In genomic region chr19:17404015-17404414, GRCh38 we compare ENCODE assay signal across 9 cellular contexts. TPM values are rescaled to one million over a fixed set of nuclear protein-coding genes. Genes with fewer than 3 reads are reported as not detected.
DNase-seq lines count a peak whose midpoint lies in the region; ATAC-seq and TF ChIP-seq lines count a peak whose summit lies in the region.
"Had no signal": no experiment of that assay in that cellular context is flagged by ENCODE, and none has a peak within 500 bp of the region (broad histone marks: within the 10 kb centered on the region; RNA-seq: fewer than 3 reads in every experiment).

No MANE protein-coding gene starts in this region.

- no peak overlapping the region for H3K9ac ChIP-seq in rectal smooth muscle tissue (ENCODE audit: low read length)

- no peak overlapping the region for H2AFZ ChIP-seq in OCI-LY7 (ENCODE audit: low read length)

- no peak for TF ChIP-seq CTCF in GM12864 (IDR thresholded peaks at IDR 0.05; ENCODE audit: low read depth, low read length, missing control alignments)
- TF ChIP-seq CTCF in OCI-LY7 (conservative IDR thresholded peaks at IDR 0.05; ENCODE audit: low read length), result no peak
- no peak for TF ChIP-seq CTCF in epithelial cell of proximal tubule (conservative IDR thresholded peaks at IDR 0.05; ENCODE audit: low read depth, low read length)

- H3K4me3 ChIP-seq in GM12864 (ENCODE audit: low read depth, low read length), result peak overlapping the region; percentile 75
- H3K4me3 ChIP-seq in OCI-LY7 (ENCODE audit: low read depth, low read length, poor library complexity, severe bottlenecking), result peak overlapping the region; percentile 90
- H3K4me3 ChIP-seq in epithelial cell of proximal tubule (ENCODE audit: low read depth, low read length), result peak overlapping the region; percentile 45
- peak overlapping the region; percentile 69 for H3K4me3 ChIP-seq in rectal smooth muscle tissue (ENCODE audit: low read length)

- H3K4me2 ChIP-seq in OCI-LY7 (ENCODE audit: low read length), result peak overlapping the region; percentile 86

- 0 out of 2 replicates have a peak, but pooled peaks cover 3% of the 10 kb centered on the region for H4K20me1 ChIP-seq in OCI-LY7 (ENCODE audit: insufficient read depth, low read length)

- CTCF ChIA-PET in OCI-LY7 (lab: Charles Lee; ENCODE audit: unreplicated experiment), result interaction anchor here (0.6 kb wide), 1 partner anchor 800 kb away, joined by 3 read pairs; no protein-coding TSS in a partner anchor

- H3K27ac ChIP-seq in OCI-LY7 (ENCODE audit: low read depth, low read length, poor library complexity, severe bottlenecking) (peak overlapping the region; percentile 93), rectal smooth muscle tissue (ENCODE audit: low read depth, low read length) (peak overlapping the region; percentile 7)

- BruUV-seq in OCI-LY7 (replicated peaks; lab: Mats Ljungman, UMichigan), result no TSS peak

- DNase-seq in GM12864 (ENCODE audit: low read depth), result no peak
- no peak for DNase-seq in OCI-LY7 (ENCODE audit: low spot score)
- no peak for DNase-seq in epithelial cell of proximal tubule (ENCODE audit: low read depth)
- DNase-seq in cerebellar nuclear complex (lab: John Stamatoyannopoulos, UW), result no peak
- DNase-seq: NCI-H1694 treated with DMSO at 0.1 percent for 48 hours had no signal

- H3K36me3 ChIP-seq in OCI-LY7 (ENCODE audit: insufficient read depth, low read length), result peaks cover 37% of the 10 kb centered on the region
- no peaks in the 10 kb centered on the region for H3K36me3 ChIP-seq in rectal smooth muscle tissue (ENCODE audit: control insufficient read depth, insufficient read depth, low read length)

- intact Hi-C loops in OCI-LY7 (cut with micrococcal nuclease; ENCODE audit: unreplicated experiment), result no loop called here

- H3K9me2 ChIP-seq in OCI-LY7 (ENCODE audit: insufficient read depth, low read length), result no peaks in the 10 kb centered on the region

- POLR2A ChIA-PET in OCI-LY7 (lab: Charles Lee), result interaction anchor here (0.6 kb wide), 2 partner anchors 9 to 636 kb away, joined by 3 to 4 read pairs; no protein-coding TSS in a partner anchor

- H3K79me2 ChIP-seq in OCI-LY7 (ENCODE audit: insufficient read depth, low read depth, low read length), result peaks cover 56% of the 10 kb centered on the region

- no peak for ATAC-seq in GM21515 (IDR thresholded peaks at IDR 0.05; ENCODE audit: unreplicated experiment)
- ATAC-seq in HG02759 (IDR thresholded peaks at IDR 0.05; ENCODE audit: unreplicated experiment), result no peak
- ATAC-seq in GM21576 (IDR thresholded peaks at IDR 0.05; ENCODE audit: unreplicated experiment), result no peak

- H3K4me1 ChIP-seq in OCI-LY7 (ENCODE audit: insufficient read depth, low read length, poor library complexity, severe bottlenecking) (peaks cover 22% of the 10 kb centered on the region), rectal smooth muscle tissue (ENCODE audit: control insufficient read depth, insufficient read depth, low read length) (peaks cover 2% of the 10 kb centered on the region)

- no peaks in the 10 kb centered on the region for H3K9me3 ChIP-seq in OCI-LY7 (ENCODE audit: low read length)

- H3K27me3 ChIP-seq in rectal smooth muscle tissue (ENCODE audit: control insufficient read depth, insufficient read depth, low read length), result no peaks in the 10 kb centered on the region

RNA-seq across cellular contexts. Expression of gene BST2, which starts 1.4 kb away (rescaled TPM):
- 101 and 134 TPM in 2 replicates for total RNA-seq in OCI-LY7 (2014; rRNA removed; shearing (Covaris generic))
- total RNA-seq in OCI-LY7 (2022) (114 and 146 TPM in 2 replicates), epithelial cell of proximal tubule (2.2 and 18.6 TPM in 2 replicates)

RNA-seq across cellular contexts. Expression of gene CCDC194, which starts 10.0 kb away (rescaled TPM):
- total RNA-seq in OCI-LY7 (2014; rRNA removed; shearing (Covaris generic)), result 2.4 and 2.9 TPM in 2 replicates
- total RNA-seq in OCI-LY7 (2022), result 8.5 and 8.8 TPM in 2 replicates
- total RNA-seq in epithelial cell of proximal tubule, result not detected in 2 replicates

RNA-seq across cellular contexts. Expression of gene MVB12A, which starts 15.8 kb away (rescaled TPM):
- total RNA-seq in OCI-LY7 (2014; rRNA removed; shearing (Covaris generic)), result 47.4 and 57.3 TPM in 2 replicates
- total RNA-seq in OCI-LY7 (2022) (55.5 and 65.1 TPM in 2 replicates), epithelial cell of proximal tubule (78.6 and 91.6 TPM in 2 replicates)

RNA-seq across cellular contexts. Expression of gene PLVAP, which starts 26.9 kb away (rescaled TPM):
- 0.16 and 0.28 TPM in 2 replicates for total RNA-seq in OCI-LY7 (2014; rRNA removed; shearing (Covaris generic))
- total RNA-seq in OCI-LY7 (2022) (0.31 and 1.5 TPM in 2 replicates), epithelial cell of proximal tubule (0.58 and 1.2 TPM in 2 replicates)

RNA-seq across cellular contexts. Expression of gene TMEM221, which starts 44.5 kb away (rescaled TPM):
- not detected in 2 replicates for total RNA-seq in OCI-LY7 (2014; rRNA removed; shearing (Covaris generic))
- total RNA-seq in OCI-LY7 (2022) (not detected in 2 replicates), epithelial cell of proximal tubule (not detected in 2 replicates)
